ENCODE assay signal across 8 cellular contexts in the genomic region with DNA sequence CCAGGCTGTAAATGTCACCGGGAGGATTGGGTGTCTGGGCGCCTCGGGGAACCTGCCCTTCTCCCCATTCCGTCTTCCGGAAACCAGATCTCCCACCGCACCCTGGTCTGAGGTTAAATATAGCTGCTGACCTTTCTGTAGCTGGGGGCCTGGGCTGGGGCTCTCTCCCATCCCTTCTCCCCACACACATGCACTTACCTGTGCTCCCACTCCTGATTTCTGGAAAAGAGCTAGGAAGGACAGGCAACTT. TPM values are rescaled to one million over a fixed set of nuclear protein-coding genes. Genes with fewer than 3 reads are reported as not detected.
DNase-seq lines count a peak whose midpoint lies in the region; ATAC-seq and TF ChIP-seq lines count a peak whose summit lies in the region.

No MANE protein-coding gene starts in this region.

- peak overlapping the region; percentile 95 for H3K27ac ChIP-seq in CD8-positive, alpha-beta memory T cell (ENCODE audit: low read depth, low read length)
- peak overlapping the region; percentile 97 to 98 (median 98) for H3K27ac ChIP-seq in Peyer's patch
- H3K27ac ChIP-seq in ovary = peak overlapping the region in 1 of 2 donors; percentile 96

- CTCF ChIA-PET in CD8-positive, alpha-beta memory T cell (lab: Charles Lee) = interaction anchor here (0.8 to 5.6 kb wide), 19 partner anchors 15 to 213 kb away, joined by 3 to 56 read pairs (median 5); a partner anchor contains a TSS

- H3K9me3 Mint-ChIP-seq in CD8-positive, alpha-beta memory T cell = no peaks in the 10 kb centered on the region

- ATAC-seq in GM19397 (IDR thresholded peaks at IDR 0.05; ENCODE audit: unreplicated experiment) = no peak

- WGBS in ovary, 3 donors = 3 to 8% (median 4%) methylated on average over 6 of the region's 6 CpGs

- TF ChIP-seq POLR2A in Peyer's patch (IDR thresholded peaks at IDR 0.05) (no peak), ovary (IDR thresholded peaks at IDR 0.05) (no peak)

- no peak for TF ChIP-seq EP300 in ovary (IDR thresholded peaks at IDR 0.05)

- no peak for DNase-seq in CD8-positive, alpha-beta memory T cell
- DNase-seq in Peyer's patch (no peak), epithelial cell of proximal tubule (ENCODE audit: low read depth) (no peak), ovary (no peak), NCI-H1092 treated with DMSO at 0.1 percent for 48 hours (lab: John Stamatoyannopoulos, UW) (no peak), AG08395 (ENCODE audit: low spot score) (no peak), NCI-H2227 (lab: John Stamatoyannopoulos, UW; ENCODE audit: unreplicated experiment) (no peak)

- peaks cover 61 to 72% (median 63%) of the 10 kb centered on the region in 3 donors for H3K4me1 Mint-ChIP-seq in CD8-positive, alpha-beta memory T cell

- peak overlapping the region; percentile 89 to 97 (median 93) for H3K4me3 Mint-ChIP-seq in CD8-positive, alpha-beta memory T cell

- intact Hi-C loops in ovary (cut with DNase I) = loop anchor here (5.0 to 10.0 kb wide), 4 partner anchors 113 to 211 kb away; no protein-coding TSS in a partner anchor

- TF ChIP-seq CTCF in Peyer's patch (IDR thresholded peaks at IDR 0.05) (no peak), epithelial cell of proximal tubule (conservative IDR thresholded peaks at IDR 0.05; ENCODE audit: low read depth, low read length) (no peak), ovary (IDR thresholded peaks at IDR 0.05) (no peak)

- H3K4me1 ChIP-seq in CD8-positive, alpha-beta memory T cell (ENCODE audit: insufficient read depth, low read length) = peaks cover 72% of the 10 kb centered on the region
- H3K4me1 ChIP-seq in Peyer's patch (peaks cover 4 to 76% (median 32%) of the 10 kb centered on the region in 4 donors), ovary (ENCODE audit: insufficient read depth) (peaks cover 14% of the 10 kb centered on the region)

- H3K36me3 ChIP-seq in CD8-positive, alpha-beta memory T cell (ENCODE audit: insufficient read depth, low read length) = peaks cover 37% of the 10 kb centered on the region
- peaks cover 0 to 41% (median 0%) of the 10 kb centered on the region in 3 donors for H3K36me3 ChIP-seq in Peyer's patch
- H3K36me3 ChIP-seq in ovary = no peaks in the 10 kb centered on the region

- POLR2A ChIA-PET in CD8-positive, alpha-beta memory T cell (lab: Charles Lee) = interaction anchor here (0.7 to 3.5 kb wide), 12 partner anchors 15 to 200 kb away, joined by 3 to 24 read pairs (median 4); a partner anchor contains a TSS

- peaks cover 0 to 5% of the 10 kb centered on the region in 2 donors for H3K27me3 Mint-ChIP-seq in CD8-positive, alpha-beta memory T cell

- H3K27ac Mint-ChIP-seq in CD8-positive, alpha-beta memory T cell = peak overlapping the region; percentile 95 to 99 (median 98)

- no peaks in the 10 kb centered on the region for H3K9me3 ChIP-seq in CD8-positive, alpha-beta memory T cell (ENCODE audit: low read length)
- no peaks in the 10 kb centered on the region for H3K9me3 ChIP-seq in Peyer's patch
- H3K9me3 ChIP-seq in ovary = no peaks in the 10 kb centered on the region

- peaks cover 5 to 77% (median 12%) of the 10 kb centered on the region in 3 donors for H3K36me3 Mint-ChIP-seq in CD8-positive, alpha-beta memory T cell

- H3K27me3 ChIP-seq in CD8-positive, alpha-beta memory T cell (ENCODE audit: insufficient read depth, low read length, poor library complexity, severe bottlenecking) = no peaks in the 10 kb centered on the region
- no peaks in the 10 kb centered on the region for H3K27me3 ChIP-seq in Peyer's patch
- H3K27me3 ChIP-seq in ovary = no peaks in the 10 kb centered on the region

- H3K4me3 ChIP-seq in CD8-positive, alpha-beta memory T cell (ENCODE audit: low read length) = peak overlapping the region; percentile 92
- H3K4me3 ChIP-seq in Peyer's patch (peak overlapping the region; percentile 67 to 96 (median 80)), epithelial cell of proximal tubule (ENCODE audit: low read depth, low read length) (peak overlapping the region; percentile 99), ovary (peak overlapping the region; percentile 62)

RNA-seq across cellular contexts. Expression of a gene that starts 1.3 kb away (rescaled TPM):
- 1,000 to 10,000 TPM; 7,182 to 7,238 TPM for total RNA-seq in CD8-positive, alpha-beta memory T cell
- 1,770 TPM for polyA plus RNA-seq in CD8-positive, alpha-beta memory T cell
- total RNA-seq in Peyer's patch = 1,000 to 10,000 TPM; 1,939 to 3,624 (median 2,830) TPM
- total RNA-seq in epithelial cell of proximal tubule = 6,260 and 7,673 TPM in 2 replicates
- 1,000 to 10,000 TPM in 5 of 7 donors, 100 to 1,000 TPM in 2; 661 to 1,442 (median 1,249) TPM for total RNA-seq in ovary
- polyA plus RNA-seq in ovary = 1,000 to 10,000 TPM; 1,086 to 1,247 TPM

RNA-seq across cellular contexts. Expression of a gene that starts 20.2 kb away (rescaled TPM):
- total RNA-seq in CD8-positive, alpha-beta memory T cell = 10 to 100 TPM; 14.2 to 15.1 TPM
- polyA plus RNA-seq in CD8-positive, alpha-beta memory T cell = 12.2 TPM
- 10 to 100 TPM in 2 of 4 donors, 1 to 10 TPM in 2; 7.8 to 50.3 (median 9.5) TPM for total RNA-seq in Peyer's patch
- 7.5 and 11.3 TPM in 2 replicates for total RNA-seq in epithelial cell of proximal tubule
- 10 to 100 TPM; 10.9 to 31.4 (median 22.9) TPM for total RNA-seq in ovary
- 10 to 100 TPM in 1 of 2 donors, 1 to 10 TPM in 1; 9.7 to 25.9 TPM for polyA plus RNA-seq in ovary

RNA-seq across cellular contexts. Expression of a gene that starts 32.5 kb away (rescaled TPM):
- total RNA-seq in CD8-positive, alpha-beta memory T cell = 100 to 1,000 TPM; 170 to 172 TPM
- 34.0 TPM for polyA plus RNA-seq in CD8-positive, alpha-beta memory T cell
- total RNA-seq in Peyer's patch = 100 to 1,000 TPM in 1 of 4 donors, 10 to 100 TPM in 3; 21.4 to 135 (median 43.6) TPM
- 43.2 and 66.0 TPM in 2 replicates for total RNA-seq in epithelial cell of proximal tubule
- 10 to 100 TPM; 11.6 to 46.9 (median 24.5) TPM for total RNA-seq in ovary
- 10 to 100 TPM; 11.6 to 31.2 TPM for polyA plus RNA-seq in ovary

RNA-seq across cellular contexts. Expression of a gene that starts 41.7 kb away (rescaled TPM):
- 10 to 100 TPM; 96.5 to 97.5 TPM for total RNA-seq in CD8-positive, alpha-beta memory T cell
- polyA plus RNA-seq in CD8-positive, alpha-beta memory T cell = 29.8 TPM
- 10 to 100 TPM; 26.1 to 86.6 (median 32.7) TPM for total RNA-seq in Peyer's patch
- 74.8 and 109 TPM in 2 replicates for total RNA-seq in epithelial cell of proximal tubule
- 10 to 100 TPM; 11.5 to 19.5 (median 16.4) TPM for total RNA-seq in ovary
- 10 to 100 TPM in 1 of 2 donors, 1 to 10 TPM in 1; 8.8 to 19.4 TPM for polyA plus RNA-seq in ovary

RNA-seq across cellular contexts. Expression of a gene that starts 42.6 kb away (rescaled TPM):
- 100 to 1,000 TPM; 317 to 327 TPM for total RNA-seq in CD8-positive, alpha-beta memory T cell
- polyA plus RNA-seq in CD8-positive, alpha-beta memory T cell = 222 TPM
- total RNA-seq in Peyer's patch (10 to 100 TPM; 23.5 to 71.8 (median 61.6) TPM), epithelial cell of proximal tubule (132 and 156 TPM in 2 replicates), ovary (100 to 1,000 TPM in 4 of 7 donors, 10 to 100 TPM in 3; 27.5 to 119 (median 108) TPM)
- 100 to 1,000 TPM in 1 of 2 donors, 10 to 100 TPM in 1; 74.1 to 142 TPM for polyA plus RNA-seq in ovary
